Comparison of ENCODE assay signal across 27 cellular contexts in genomic region chr3:184502123-184502667, GRCh38.
"Had no signal": no experiment of that assay in that cellular context is flagged by ENCODE, and none has a peak within 500 bp of the region (broad histone marks: within the 10 kb centered on the region; RNA-seq: fewer than 3 reads in every experiment).

No MANE protein-coding gene starts in this region.

- H3K36me3 Mint-ChIP-seq: stimulated activated effector memory CD8-positive, alpha-beta T cell treated with anti-CD3 and anti-CD28 coated beads, Interleukin-12 subunit alpha, Interleukin-12 subunit beta, amount 100 ng/mL, for 72 hours; stimulated activated memory B cell treated with anti-CD40 and anti-IgM and Interleukin-4, amounts not matched to agents 10 μg/mL and 1 μg/mL and 100 μg/mL, for 72 hours had no signal

- H3K9me3 ChIP-seq: testis, thyroid gland, upper lobe of right lung, uterus, vagina had no signal

- DNase-seq: stimulated activated CD4-positive, alpha-beta T cell treated with anti-CD3 and anti-CD28 coated beads, Interleukin-2, amount 100 ng/mL, for 48 hours; stimulated activated CD4-positive, alpha-beta T cell treated with anti-CD3 and anti-CD28 coated beads, Interleukin-4, amount 100 ng/mL, for 1 hour; stimulated activated CD4-positive, alpha-beta T cell treated with anti-CD3 and anti-CD28 coated beads, Interleukin-4, amount 100 ng/mL, for 24 hours; stimulated activated CD4-positive, alpha-beta T cell treated with anti-CD3 and anti-CD28 coated beads, Interleukin-4, amount 100 ng/mL, for 4 hours; stimulated activated CD8-positive, alpha-beta memory T cell treated with anti-CD3 and anti-CD28 coated beads, Interleukin-4, amount 100 ng/mL, for 48 hours; stimulated activated naive B cell treated with anti-CD40 and anti-IgM and Interleukin-4, amounts not matched to agents 10 μg/mL and 1 μg/mL and 100 μg/mL, for 72 hours; stimulated activated naive CD4-positive, alpha-beta T cell; stimulated activated naive CD4-positive, alpha-beta T cell treated with Interleukin-2 at 50 U/mL for 16 hours; stimulated activated naive CD8-positive, alpha-beta T cell treated with anti-CD3 and anti-CD28 coated beads, Interleukin-15, amount 100 ng/mL, for 72 hours; stimulated activated naive CD8-positive, alpha-beta T cell treated with anti-CD3 and anti-CD28 coated beads, Interleukin-15, Interleukin-2, amounts not matched to agents 100 U/mL and 50 U/mL, for 24 hours; stomach; testis; thyroid gland; tibial artery; transverse colon; trophoblast cell; upper lobe of left lung; upper lobe of right lung; uterus had no signal

- H3K27ac Mint-ChIP-seq: stimulated activated effector memory CD8-positive, alpha-beta T cell treated with anti-CD3 and anti-CD28 coated beads, Interleukin-12 subunit alpha, Interleukin-12 subunit beta, amount 100 ng/mL, for 72 hours; stimulated activated memory B cell treated with anti-CD40 and anti-IgM and Interleukin-4, amounts not matched to agents 10 μg/mL and 1 μg/mL and 100 μg/mL, for 72 hours; stimulated activated naive B cell treated with anti-CD40 and anti-IgM and Interleukin-4, amounts not matched to agents 10 μg/mL and 1 μg/mL and 100 μg/mL, for 72 hours; stimulated activated naive CD8-positive, alpha-beta T cell treated with anti-CD3 and anti-CD28 coated beads, Interleukin-15, amount 100 ng/mL, for 72 hours; stimulated activated naive CD8-positive, alpha-beta T cell treated with anti-CD3 and anti-CD28 coated beads, Interleukin-15, Interleukin-2, amounts not matched to agents 100 ng/mL and 50 ng/mL, for 24 hours; type B pancreatic cell had no signal

- H3K4me3 ChIP-seq: stomach, suprapubic skin, testis, thoracic aorta, thyroid gland, tibial artery, tibial nerve, transverse colon, upper lobe of left lung, upper lobe of right lung, uterus, vagina had no signal

- H3K27ac ChIP-seq: stomach, suprapubic skin, testis, thoracic aorta, thyroid gland, tibial artery, tibial nerve, transverse colon, upper lobe of left lung, upper lobe of right lung, uterus, vagina had no signal

- H3K36me3 ChIP-seq: stomach, suprapubic skin, thoracic aorta, thyroid gland, tibial artery, tibial nerve, transverse colon, upper lobe of left lung, upper lobe of right lung, uterus, vagina had no signal

- H3K4me3 Mint-ChIP-seq: stimulated activated effector memory CD8-positive, alpha-beta T cell treated with anti-CD3 and anti-CD28 coated beads, Interleukin-12 subunit alpha, Interleukin-12 subunit beta, amount 100 ng/mL, for 72 hours; stimulated activated memory B cell treated with anti-CD40 and anti-IgM and Interleukin-4, amounts not matched to agents 10 μg/mL and 1 μg/mL and 100 μg/mL, for 72 hours; stimulated activated naive B cell treated with anti-CD40 and anti-IgM and Interleukin-4, amounts not matched to agents 10 μg/mL and 1 μg/mL and 100 μg/mL, for 72 hours; stimulated activated naive CD8-positive, alpha-beta T cell treated with anti-CD3 and anti-CD28 coated beads, Interleukin-15, amount 100 ng/mL, for 72 hours; stimulated activated naive CD8-positive, alpha-beta T cell treated with anti-CD3 and anti-CD28 coated beads, Interleukin-15, Interleukin-2, amounts not matched to agents 100 ng/mL and 50 ng/mL, for 24 hours; type B pancreatic cell had no signal

- H3K27me3 ChIP-seq: testis, thyroid gland, upper lobe of left lung, uterus, vagina had no signal

- H3K4me1 ChIP-seq: stomach, testis, thyroid gland, tibial artery, tibial nerve, transverse colon, upper lobe of left lung, upper lobe of right lung, uterus had no signal

- H3K4me1 Mint-ChIP-seq: stimulated activated effector memory CD8-positive, alpha-beta T cell treated with anti-CD3 and anti-CD28 coated beads, Interleukin-12 subunit alpha, Interleukin-12 subunit beta, amount 100 ng/mL, for 72 hours; stimulated activated memory B cell treated with anti-CD40 and anti-IgM and Interleukin-4, amounts not matched to agents 10 μg/mL and 1 μg/mL and 100 μg/mL, for 72 hours; stimulated activated naive CD8-positive, alpha-beta T cell treated with anti-CD3 and anti-CD28 coated beads, Interleukin-15, amount 100 ng/mL, for 72 hours had no signal

- ATAC-seq: stimulated activated effector memory CD8-positive, alpha-beta T cell treated with anti-CD3 and anti-CD28 coated beads, Interleukin-12 subunit alpha, Interleukin-12 subunit beta, amount 100 ng/mL, for 72 hours; stimulated activated memory B cell treated with anti-CD40 and anti-IgM and Interleukin-4, amounts not matched to agents 10 μg/mL and 1 μg/mL and 100 μg/mL, for 72 hours; stimulated activated naive B cell treated with anti-CD40 and anti-IgM and Interleukin-4, amounts not matched to agents 10 μg/mL and 1 μg/mL and 100 μg/mL, for 72 hours; stimulated activated naive CD8-positive, alpha-beta T cell treated with anti-CD3 and anti-CD28 coated beads, Interleukin-15, amount 100 ng/mL, for 72 hours; stimulated activated naive CD8-positive, alpha-beta T cell treated with anti-CD3 and anti-CD28 coated beads, Interleukin-15, Interleukin-2, amounts not matched to agents 100 U/mL and 50 U/mL, for 24 hours; upper lobe of right lung had no signal

- H3K9me3 Mint-ChIP-seq: stimulated activated naive CD8-positive, alpha-beta T cell treated with anti-CD3 and anti-CD28 coated beads, Interleukin-15, amount 100 ng/mL, for 72 hours had no signal
